ENCODE assay signal across 8 cellular contexts in the genomic region with DNA sequence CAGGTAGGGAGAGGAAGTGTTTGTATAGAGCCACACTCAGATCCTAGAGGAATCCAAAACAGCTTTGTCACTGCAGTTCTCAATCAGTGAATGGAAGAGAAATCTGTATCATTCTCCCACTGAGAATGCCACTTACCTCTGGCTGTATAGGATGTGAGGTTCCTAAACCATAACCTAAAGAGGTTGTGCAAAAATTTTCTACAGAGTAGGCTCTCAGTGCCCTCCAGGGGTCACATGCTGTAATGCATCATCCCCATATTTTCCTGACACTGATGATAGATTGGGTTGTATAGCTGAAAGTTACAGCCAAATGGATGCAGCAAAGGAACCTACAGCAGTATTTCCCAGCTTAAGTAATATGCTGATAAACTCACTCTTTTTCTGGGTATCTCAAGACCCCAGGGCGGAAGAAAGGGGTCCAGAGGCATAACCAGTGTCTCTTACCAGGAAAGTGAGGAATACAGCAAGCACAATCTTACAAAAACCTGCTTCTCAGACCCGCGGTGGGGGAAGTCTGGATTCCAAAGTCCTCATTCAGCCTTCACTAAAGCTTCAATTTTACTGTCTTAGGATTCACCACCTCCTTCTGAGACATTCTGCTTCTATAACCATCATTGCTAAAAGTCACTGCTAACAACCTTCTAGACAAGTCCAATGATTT. TPM values are rescaled to one million over a fixed set of nuclear protein-coding genes. Genes with fewer than 3 reads are reported as not detected.
A peak's percentile ranks its signal among the peaks of the same experiment; 100 is the strongest.
DNase-seq lines count a peak whose midpoint lies in the region; ATAC-seq and TF ChIP-seq lines count a peak whose summit lies in the region.
"Had no signal": no experiment of that assay in that cellular context is flagged by ENCODE, and none has a peak within 500 bp of the region (broad histone marks: within the 10 kb centered on the region; RNA-seq: fewer than 3 reads in every experiment).

No MANE protein-coding gene starts in this region.

- H3K4me1 ChIP-seq in H9 (ENCODE audit: insufficient read depth, low read length) (no peaks in the 10 kb centered on the region), Panc1 (ENCODE audit: control insufficient read depth, insufficient read depth, low read length) (peaks cover 16% of the 10 kb centered on the region)

- no peak overlapping the region for H3K14ac ChIP-seq in H9 (ENCODE audit: insufficient read depth, low read length)

- POLR2A ChIA-PET in Panc1 (lab: Charles Lee) = no interaction called here
- POLR2A ChIA-PET in naive thymus-derived CD8-positive, alpha-beta T cell (lab: Charles Lee) = interaction anchor here (0.6 to 8.4 kb wide), 7 partner anchors 11 to 126 kb away, joined by 3 to 77 read pairs (median 3); a partner anchor contains a TSS

- peak; percentile 22 for DNase-seq in DMS153 (lab: John Stamatoyannopoulos, UW)
- no peak for DNase-seq in H9
- DNase-seq in Panc1 (ENCODE audit: low read depth, low spot score) = no peak
- DNase-seq in choroid plexus epithelial cell (ENCODE audit: low read depth) = peak; percentile 72
- DNase-seq in naive thymus-derived CD8-positive, alpha-beta T cell = peak in 7 of 10 donors; percentile 26 to 59 (median 46)
- DNase-seq in epidermal melanocyte (ENCODE audit: insufficient read length, low spot score) = no peak

- TF ChIP-seq CTCF in H9 (conservative IDR thresholded peaks at IDR 0.05) = peak; percentile 78
- peak; percentile 83 for TF ChIP-seq CTCF in Panc1 (IDR thresholded peaks at IDR 0.05)
- peak; percentile 81 for TF ChIP-seq CTCF in choroid plexus epithelial cell (conservative IDR thresholded peaks at IDR 0.05; ENCODE audit: low read depth, low read length)

- ATAC-seq in Panc1 = peak; percentile 46; the same call in 1 of the 2 replicates
- peak in 1 of 2 donors; percentile 15 for ATAC-seq in naive thymus-derived CD8-positive, alpha-beta T cell
- ATAC-seq in GM18498 (IDR thresholded peaks at IDR 0.05; ENCODE audit: unreplicated experiment) = no peak

- H3K56ac ChIP-seq in H9 (ENCODE audit: insufficient read length, low read depth, low read length) = no peak overlapping the region

- H2BK12ac ChIP-seq in H9 (ENCODE audit: insufficient read length, low read depth, low read length) = no peak overlapping the region

- peaks cover 14 to 15% of the 10 kb centered on the region in 2 experiments for H3K4me1 Mint-ChIP-seq in H9
- H3K4me1 Mint-ChIP-seq in naive thymus-derived CD8-positive, alpha-beta T cell = peaks cover 14 to 45% (median 33%) of the 10 kb centered on the region in 4 donors

- no peaks in the 10 kb centered on the region for H3K36me3 Mint-ChIP-seq in H9 (ENCODE audit: insufficient read depth in 1 of 3, low read depth in 3 of 3)
- H3K36me3 Mint-ChIP-seq in naive thymus-derived CD8-positive, alpha-beta T cell = peaks cover 0 to 3% (median 0%) of the 10 kb centered on the region in 3 donors

- H3K4me2 ChIP-seq in H9 (ENCODE audit: insufficient read depth, insufficient read length, low read length) = no peak overlapping the region

- H3K23ac ChIP-seq in H9 (ENCODE audit: insufficient read length, low read depth, low read length) = no peak overlapping the region

- no CpG with 5 or more reads among the region's 3 CpGs for WGBS in H9 (ENCODE audit: extremely low coverage, insufficient read length, low lambda C conversion rate)

- 0 out of 7 replicates have a peak overlapping the region, but pooled peaks of 1 of the 3 experiments have one; percentile 28 for H3K27ac Mint-ChIP-seq in H9
- peak overlapping the region in 2 of 10 donors; percentile 36 to 50 for H3K27ac Mint-ChIP-seq in naive thymus-derived CD8-positive, alpha-beta T cell

- H3K27ac ChIP-seq in H9 (ENCODE audit: insufficient read length, low read depth, low read length) (no peak overlapping the region), Panc1 (ENCODE audit: low read length) (no peak overlapping the region)
- H3K27ac ChIP-seq: skin epidermis had no signal

- no peaks in the 10 kb centered on the region for H3K36me3 ChIP-seq in Panc1 (ENCODE audit: control insufficient read depth, insufficient read depth, low read length)

- H3K18ac ChIP-seq in H9 (ENCODE audit: insufficient read length, low read depth, low read length) = no peak overlapping the region

- no peak overlapping the region for H3T11ph ChIP-seq in H9 (ENCODE audit: low read length)

- no TSS peak for BruUV-seq in Panc1 (replicated peaks; lab: Mats Ljungman, UMichigan)

- no peak overlapping the region for H2AFZ ChIP-seq in H9 (ENCODE audit: low read length)

- no peaks in the 10 kb centered on the region; the same call in 1 of the 2 replicates for H3K27me3 Mint-ChIP-seq in H9 (ENCODE audit: low read depth)
- H3K27me3 Mint-ChIP-seq in naive thymus-derived CD8-positive, alpha-beta T cell = no peaks in the 10 kb centered on the region

- in situ Hi-C loops in Panc1 (cut with HindIII; ENCODE audit: low pct_unique_long_range_greater_than_20kb, low sequenced_read_pairs) = no loop called here

- no peak overlapping the region for H2BK20ac ChIP-seq in H9 (ENCODE audit: low read depth, low read length, poor library complexity, severe bottlenecking)

- no peak overlapping the region for H3K4ac ChIP-seq in H9 (ENCODE audit: low read depth, low read length)

- no peak overlapping the region for H4K91ac ChIP-seq in H9 (ENCODE audit: insufficient read length, low read depth, low read length)

- intact Hi-C loops in Panc1 (cut with micrococcal nuclease; ENCODE audit: unreplicated experiment) = loop anchor here (1.0 kb wide), 1 partner anchor 63 kb away; no protein-coding TSS in a partner anchor

- H2BK5ac ChIP-seq in H9 (ENCODE audit: insufficient read length, low read length) = no peak overlapping the region

- H2AK5ac ChIP-seq in H9 (ENCODE audit: insufficient read length, low read length) = no peak overlapping the region

- CTCF ChIA-PET in Panc1 (lab: Charles Lee) = interaction anchor here (0.6 to 2.5 kb wide), 8 partner anchors 28 to 293 kb away, joined by 3 to 9 read pairs (median 3); a partner anchor contains a TSS

- H3K9me3 ChIP-seq in H9 (ENCODE audit: control insufficient read depth, low read depth, low read length) (no peaks in the 10 kb centered on the region), Panc1 (ENCODE audit: control insufficient read depth, insufficient read depth, low read depth, low read length) (no peaks in the 10 kb centered on the region)

- H3K23me2 ChIP-seq in H9 (ENCODE audit: insufficient read length, low read depth, low read length, poor library complexity, severe bottlenecking) = peaks cover 10% of the 10 kb centered on the region

- H3K4me3 ChIP-seq in Panc1 (ENCODE audit: low read depth in 2 of 2, low read length in 2 of 2) (no peak overlapping the region), choroid plexus epithelial cell (ENCODE audit: low read depth, low read length) (no peak overlapping the region)
- H3K4me3 ChIP-seq: skin epidermis had no signal

- H4K20me1 ChIP-seq in H9 (ENCODE audit: control insufficient read depth, insufficient read depth, insufficient read length) = no peaks in the 10 kb centered on the region

- H2BK15ac ChIP-seq in H9 (ENCODE audit: low read depth, low read length) = no peak overlapping the region

- H2BK120ac ChIP-seq in H9 (ENCODE audit: low read depth, low read length, poor library complexity, severe bottlenecking) = no peak overlapping the region

- no peaks in the 10 kb centered on the region for H3K79me2 ChIP-seq in H9 (ENCODE audit: insufficient read depth, low read length)

- no peaks in the 10 kb centered on the region for H3K9me3 Mint-ChIP-seq in H9
- no peaks in the 10 kb centered on the region for H3K9me3 Mint-ChIP-seq in naive thymus-derived CD8-positive, alpha-beta T cell

- no peaks in the 10 kb centered on the region for H3K79me1 ChIP-seq in H9 (ENCODE audit: insufficient read depth, low read depth, low read length, poor library complexity, severe bottlenecking)

- no peaks in the 10 kb centered on the region for H3K27me3 ChIP-seq in H9 (ENCODE audit: insufficient read depth, low read length)
- no peaks in the 10 kb centered on the region for H3K27me3 ChIP-seq in Panc1 (ENCODE audit: control insufficient read depth, insufficient read depth, low read length)

- H3K9ac ChIP-seq in H9 (ENCODE audit: extremely low read depth, insufficient read length, low read length) = no peak overlapping the region

- no peak overlapping the region for H3K4me3 Mint-ChIP-seq in H9
- H3K4me3 Mint-ChIP-seq in naive thymus-derived CD8-positive, alpha-beta T cell = no peak overlapping the region

- no peak overlapping the region for H4K5ac ChIP-seq in H9 (ENCODE audit: insufficient read length, low read depth, low read length)

- H4K8ac ChIP-seq in H9 (replicated peaks; ENCODE audit: insufficient read length, low read depth, low read length) = no peak overlapping the region

RNA-seq across cellular contexts. Expression of a gene that starts 3.8 kb away (rescaled TPM):
- total RNA-seq in H9 (2021) (3.3 and 3.5 TPM in 2 replicates), Panc1 (2021; ENCODE audit: unreplicated experiment) (4.8 TPM)
- polyA plus RNA-seq in Panc1 (2012; ENCODE audit: insufficient read length) = 4.2 TPM
- 10 to 100 TPM; 15.7 to 15.9 TPM for total RNA-seq in naive thymus-derived CD8-positive, alpha-beta T cell
- polyA plus RNA-seq in naive thymus-derived CD8-positive, alpha-beta T cell = 1 to 10 TPM; 5.9 to 7.1 (median 6.8) TPM

RNA-seq across cellular contexts. Expression of a gene that starts 10.9 kb away (rescaled TPM):
- 27.7 and 28.9 TPM in 2 replicates for total RNA-seq in H9 (2021)
- 17.3 TPM for total RNA-seq in Panc1 (2021; ENCODE audit: unreplicated experiment)
- polyA plus RNA-seq in Panc1 (2012; ENCODE audit: insufficient read length) = 16.5 TPM
- total RNA-seq in naive thymus-derived CD8-positive, alpha-beta T cell = 10 to 100 TPM; 13.0 to 14.2 TPM
- 1 to 10 TPM; 1.9 to 5.1 (median 2.4) TPM for polyA plus RNA-seq in naive thymus-derived CD8-positive, alpha-beta T cell

Comparison
In these comparisons a context has a peak if more than half of its experiments do, and no peak if none do; other contexts are left out.
1. DNase-seq: peak in DMS153 (single experiment), choroid plexus epithelial cell (single experiment) and naive thymus-derived CD8-positive, alpha-beta T cell (7 of 10); none in H9 (single experiment), Panc1 (single experiment) and epidermal melanocyte (single experiment).
2. Peak in every context shown above with its lines, with median percentiles within 50 percentile points of each other: CTCF ChIP-seq.